In genomic region chr10:7787857-7788639, GRCh38 we compare ENCODE assay signal across 1 cellular context.
TF ChIP-seq lines count a peak whose summit lies in the region.

TSS of gene ATP5F1C (plus strand) at chr10:7788177. CDS start at chr10:7788208, 31 bp downstream.
A gene with protein sequence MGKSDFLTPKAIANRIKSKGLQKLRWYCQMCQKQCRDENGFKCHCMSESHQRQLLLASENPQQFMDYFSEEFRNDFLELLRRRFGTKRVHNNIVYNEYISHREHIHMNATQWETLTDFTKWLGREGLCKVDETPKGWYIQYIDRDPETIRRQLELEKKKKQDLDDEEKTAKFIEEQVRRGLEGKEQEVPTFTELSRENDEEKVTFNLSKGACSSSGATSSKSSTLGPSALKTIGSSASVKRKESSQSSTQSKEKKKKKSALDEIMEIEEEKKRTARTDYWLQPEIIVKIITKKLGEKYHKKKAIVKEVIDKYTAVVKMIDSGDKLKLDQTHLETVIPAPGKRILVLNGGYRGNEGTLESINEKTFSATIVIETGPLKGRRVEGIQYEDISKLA (minus strand): TSS chr10:7787993. CDS start chr10:7787933, 60 bp downstream.

TF ChIP-seq in HEK293, 187 proteins besides CTCF, POLR2A, EP300 and RAD21 (continued from another document):
- TF ChIP-seq, protein P1, sequence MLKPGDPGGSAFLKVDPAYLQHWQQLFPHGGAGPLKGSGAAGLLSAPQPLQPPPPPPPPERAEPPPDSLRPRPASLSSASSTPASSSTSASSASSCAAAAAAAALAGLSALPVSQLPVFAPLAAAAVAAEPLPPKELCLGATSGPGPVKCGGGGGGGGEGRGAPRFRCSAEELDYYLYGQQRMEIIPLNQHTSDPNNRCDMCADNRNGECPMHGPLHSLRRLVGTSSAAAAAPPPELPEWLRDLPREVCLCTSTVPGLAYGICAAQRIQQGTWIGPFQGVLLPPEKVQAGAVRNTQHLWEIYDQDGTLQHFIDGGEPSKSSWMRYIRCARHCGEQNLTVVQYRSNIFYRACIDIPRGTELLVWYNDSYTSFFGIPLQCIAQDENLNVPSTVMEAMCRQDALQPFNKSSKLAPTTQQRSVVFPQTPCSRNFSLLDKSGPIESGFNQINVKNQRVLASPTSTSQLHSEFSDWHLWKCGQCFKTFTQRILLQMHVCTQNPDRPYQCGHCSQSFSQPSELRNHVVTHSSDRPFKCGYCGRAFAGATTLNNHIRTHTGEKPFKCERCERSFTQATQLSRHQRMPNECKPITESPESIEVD (tag by site-specific recombination; IDR thresholded peaks at IDR 0.05): no peak
- TF ChIP-seq TRIM28 (IDR thresholded peaks at IDR 0.05; ENCODE audit: borderline replicate concordance, low read length) (peak; percentile 34; the same call in 1 of the 2 replicates), ZNF585B (tag by site-specific recombination; IDR thresholded peaks at IDR 0.05) (no peak), ZNF558 (tag by site-specific recombination; IDR thresholded peaks at IDR 0.05) (no peak), MYNN (tag by site-specific recombination; IDR thresholded peaks at IDR 0.05; ENCODE audit: borderline replicate concordance) (no peak), ZNF596 (tag by site-specific recombination; IDR thresholded peaks at IDR 0.05) (no peak), ZNF354C (tag by site-specific recombination; IDR thresholded peaks at IDR 0.05; ENCODE audit: borderline replicate concordance, low read depth) (no peak), ZNF146 (tag by site-specific recombination; IDR thresholded peaks at IDR 0.05) (0 out of 2 replicates have a peak, but pooled peaks have one; percentile 36), ZSCAN16 (tag by site-specific recombination; IDR thresholded peaks at IDR 0.05) (no peak), ZBTB6 (tag by site-specific recombination; IDR thresholded peaks at IDR 0.05) (no peak), ATF2 (tag by site-specific recombination; IDR thresholded peaks at IDR 0.05; ENCODE audit: low read depth) (no peak), ZNF184 (tag by site-specific recombination; IDR thresholded peaks at IDR 0.05) (no peak), ZBTB8A (tag by site-specific recombination; IDR thresholded peaks at IDR 0.05) (no peak), OSR2 (tag by site-specific recombination; IDR thresholded peaks at IDR 0.05) (no peak), ZBTB11 (tag by site-specific recombination; conservative IDR thresholded peaks at IDR 0.05; ENCODE audit: low read depth) (peak; percentile 63), PBX3 (CRISPR knock-in tag; IDR thresholded peaks at IDR 0.05) (no peak), ZNF580 (tag by site-specific recombination; IDR thresholded peaks at IDR 0.05) (peak; percentile 49; the same call in 1 of the 2 replicates), ZNF248 (tag by site-specific recombination; IDR thresholded peaks at IDR 0.05) (no peak), ZNF560 (tag by site-specific recombination; IDR thresholded peaks at IDR 0.05; ENCODE audit: borderline replicate concordance) (no peak), ZNF629 (tag by site-specific recombination; IDR thresholded peaks at IDR 0.05) (no peak; the same call in 1 of the 2 replicates), ZNF155 (tag by site-specific recombination; IDR thresholded peaks at IDR 0.05) (no peak), ZNF514 (tag by site-specific recombination; IDR thresholded peaks at IDR 0.05) (no peak), GFI1B (tag by site-specific recombination; IDR thresholded peaks at IDR 0.05) (no peak), EGR2 (tag by site-specific recombination; IDR thresholded peaks at IDR 0.05; ENCODE audit: low read depth) (no peak), ZNF792 (tag by site-specific recombination; IDR thresholded peaks at IDR 0.05) (no peak), ZBTB26 (tag by site-specific recombination; optimal IDR thresholded peaks at IDR 0.05) (peak; percentile 36), ZNF202 (tag by site-specific recombination; IDR thresholded peaks at IDR 0.05; ENCODE audit: borderline replicate concordance) (no peak), ZNF266 (tag by site-specific recombination; IDR thresholded peaks at IDR 0.05; ENCODE audit: low read depth) (no peak), YY1 (tag by site-specific recombination; IDR thresholded peaks at IDR 0.05) (peak; percentile 59; the same call in 1 of the 2 replicates), SP7 (tag by site-specific recombination; IDR thresholded peaks at IDR 0.05) (peak; percentile 43; the same call in 1 of the 2 replicates), ZFP69B (tag by site-specific recombination; IDR thresholded peaks at IDR 0.05) (peak; percentile 10; the same call in 1 of the 2 replicates), ZNF211 (tag by site-specific recombination; IDR thresholded peaks at IDR 0.05; ENCODE audit: low read depth) (no peak), ZBTB44 (tag by site-specific recombination; IDR thresholded peaks at IDR 0.05) (no peak), RBAK (tag by site-specific recombination; IDR thresholded peaks at IDR 0.05) (no peak), ZNF660 (tag by site-specific recombination; IDR thresholded peaks at IDR 0.05) (no peak), ZBTB1 (tag by site-specific recombination; IDR thresholded peaks at IDR 0.05) (no peak), ZBTB21 (tag by site-specific recombination; IDR thresholded peaks at IDR 0.05) (no peak)
- TF ChIP-seq, protein P2, sequence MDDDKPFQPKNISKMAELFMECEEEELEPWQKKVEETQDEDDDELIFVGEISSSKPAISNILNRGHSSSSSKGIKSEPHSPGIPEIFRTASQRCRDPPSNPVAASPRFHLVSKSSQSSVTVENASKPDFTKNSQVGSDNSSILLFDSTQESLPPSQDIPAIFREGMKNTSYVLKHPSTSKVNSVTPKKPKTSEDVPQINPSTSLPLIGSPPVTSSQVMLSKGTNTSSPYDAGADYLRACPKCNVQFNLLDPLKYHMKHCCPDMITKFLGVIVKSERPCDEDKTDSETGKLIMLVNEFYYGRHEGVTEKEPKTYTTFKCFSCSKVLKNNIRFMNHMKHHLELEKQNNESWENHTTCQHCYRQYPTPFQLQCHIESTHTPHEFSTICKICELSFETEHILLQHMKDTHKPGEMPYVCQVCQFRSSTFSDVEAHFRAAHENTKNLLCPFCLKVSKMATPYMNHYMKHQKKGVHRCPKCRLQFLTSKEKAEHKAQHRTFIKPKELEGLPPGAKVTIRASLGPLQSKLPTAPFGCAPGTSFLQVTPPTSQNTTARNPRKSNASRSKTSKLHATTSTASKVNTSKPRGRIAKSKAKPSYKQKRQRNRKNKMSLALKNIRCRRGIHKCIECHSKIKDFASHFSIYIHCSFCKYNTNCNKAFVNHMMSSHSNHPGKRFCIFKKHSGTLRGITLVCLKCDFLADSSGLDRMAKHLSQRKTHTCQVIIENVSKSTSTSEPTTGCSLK (tag by site-specific recombination; IDR thresholded peaks at IDR 0.05): no peak
- TF ChIP-seq, protein P3, sequence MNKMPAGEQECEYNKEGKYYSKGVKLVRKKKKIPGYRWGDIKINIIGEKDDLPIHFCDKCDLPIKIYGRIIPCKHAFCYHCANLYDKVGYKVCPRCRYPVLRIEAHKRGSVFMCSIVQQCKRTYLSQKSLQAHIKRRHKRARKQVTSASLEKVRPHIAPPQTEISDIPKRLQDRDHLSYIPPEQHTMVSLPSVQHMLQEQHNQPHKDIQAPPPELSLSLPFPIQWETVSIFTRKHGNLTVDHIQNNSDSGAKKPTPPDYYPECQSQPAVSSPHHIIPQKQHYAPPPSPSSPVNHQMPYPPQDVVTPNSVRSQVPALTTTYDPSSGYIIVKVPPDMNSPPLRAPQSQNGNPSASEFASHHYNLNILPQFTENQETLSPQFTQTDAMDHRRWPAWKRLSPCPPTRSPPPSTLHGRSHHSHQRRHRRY (tag by site-specific recombination; IDR thresholded peaks at IDR 0.05): no peak
- TF ChIP-seq, protein P4, sequence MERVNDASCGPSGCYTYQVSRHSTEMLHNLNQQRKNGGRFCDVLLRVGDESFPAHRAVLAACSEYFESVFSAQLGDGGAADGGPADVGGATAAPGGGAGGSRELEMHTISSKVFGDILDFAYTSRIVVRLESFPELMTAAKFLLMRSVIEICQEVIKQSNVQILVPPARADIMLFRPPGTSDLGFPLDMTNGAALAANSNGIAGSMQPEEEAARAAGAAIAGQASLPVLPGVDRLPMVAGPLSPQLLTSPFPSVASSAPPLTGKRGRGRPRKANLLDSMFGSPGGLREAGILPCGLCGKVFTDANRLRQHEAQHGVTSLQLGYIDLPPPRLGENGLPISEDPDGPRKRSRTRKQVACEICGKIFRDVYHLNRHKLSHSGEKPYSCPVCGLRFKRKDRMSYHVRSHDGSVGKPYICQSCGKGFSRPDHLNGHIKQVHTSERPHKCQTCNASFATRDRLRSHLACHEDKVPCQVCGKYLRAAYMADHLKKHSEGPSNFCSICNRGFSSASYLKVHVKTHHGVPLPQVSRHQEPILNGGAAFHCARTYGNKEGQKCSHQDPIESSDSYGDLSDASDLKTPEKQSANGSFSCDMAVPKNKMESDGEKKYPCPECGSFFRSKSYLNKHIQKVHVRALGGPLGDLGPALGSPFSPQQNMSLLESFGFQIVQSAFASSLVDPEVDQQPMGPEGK (tag by site-specific recombination; IDR thresholded peaks at IDR 0.05): peak; percentile 72
